In genomic region chr16:71894229-71894920, GRCh38 we compare ENCODE assay signal across 8 cellular contexts. TPM values are rescaled to one million over a fixed set of nuclear protein-coding genes. Genes with fewer than 3 reads are reported as not detected.
DNase-seq lines count a peak whose midpoint lies in the region; ATAC-seq, FAIRE-seq and TF ChIP-seq lines count a peak whose summit lies in the region.

No MANE protein-coding gene starts in this region.

- H3K36me3 ChIP-seq in heart right ventricle (peaks cover 0 to 10% (median 0%) of the 10 kb centered on the region in 9 donors), pancreas (no peaks in the 10 kb centered on the region)

- DNase-seq in AG20443 (ENCODE audit: low spot score), result peak; percentile 32
- peak; percentile 60 for DNase-seq in RKO (ENCODE audit: low spot score)
- peak; percentile 51 for DNase-seq in activated naive CD8-positive, alpha-beta T cell treated with anti-CD3 and anti-CD28 coated beads, Interleukin-2, amount 10 ng/mL, durations not matched to agents 7 days and 5 days
- DNase-seq in heart right ventricle, result peak in 1 of 2 donors; percentile 49
- peak in 5 of 6 donors; percentile 31 to 60 (median 38) for DNase-seq in pancreas
- DNase-seq in iPS-NIHi7 (ENCODE audit: extremely low spot score), result no peak

- intact Hi-C loops in heart right ventricle (cut with DNase I), result loop anchor here in 5 of 10 donors (2.0 to 10.0 kb wide), 3 partner anchors 86 to 172 kb away; partner anchors contain the start of genes AP1G1 (in 4 of the 5) and PHLPP2 (in 1 of the 5)
- intact Hi-C loops in pancreas (cut with DNase I), result loop anchor here in 1 of 3 donors (10.0 kb wide), 1 partner anchor 90 kb away; the partner anchor contains the start of gene AP1G1

- POLR2A ChIA-PET in activated naive CD8-positive, alpha-beta T cell treated with anti-CD3 and anti-CD28 coated beads, Interleukin-2, amount 10 ng/mL, durations not matched to agents 7 days and 5 days (lab: Charles Lee), result interaction anchor here (0.6 to 3.8 kb wide), 10 partner anchors 11 to 99 kb away, joined by 3 to 79 read pairs (median 4); partner anchors contain the start of genes AP1G1, ATXN1L and ZNF821

- 0% methylated on average over 31 of the region's 31 CpGs for WGBS in heart right ventricle, 2 donors
- WGBS in pancreas, 2 donors, result 0 to 1% methylated on average over 31 of the region's 31 CpGs

- no peaks in the 10 kb centered on the region for H3K27me3 ChIP-seq in heart right ventricle
- no peaks in the 10 kb centered on the region for H3K27me3 ChIP-seq in pancreas

- no peaks in the 10 kb centered on the region for H3K9me3 Mint-ChIP-seq in activated naive CD8-positive, alpha-beta T cell treated with anti-CD3 and anti-CD28 coated beads, Interleukin-2, amount 10 ng/mL, durations not matched to agents 7 days and 5 days

- H3K27ac Mint-ChIP-seq in activated naive CD8-positive, alpha-beta T cell treated with anti-CD3 and anti-CD28 coated beads, Interleukin-2, amount 10 ng/mL, durations not matched to agents 7 days and 5 days, result peak overlapping the region; percentile 95

- no peaks in the 10 kb centered on the region for H3K27me3 Mint-ChIP-seq in activated naive CD8-positive, alpha-beta T cell treated with anti-CD3 and anti-CD28 coated beads, Interleukin-2, amount 10 ng/mL, durations not matched to agents 7 days and 5 days

- H3K9me3 ChIP-seq in heart right ventricle (no peaks in the 10 kb centered on the region), pancreas (no peaks in the 10 kb centered on the region)

- peaks cover 6 to 42% (median 39%) of the 10 kb centered on the region in 9 donors for H3K4me1 ChIP-seq in heart right ventricle
- H3K4me1 ChIP-seq in pancreas, result peaks cover 0 to 27% (median 11%) of the 10 kb centered on the region in 3 donors

- peaks cover 12% of the 10 kb centered on the region for H3K4me1 Mint-ChIP-seq in activated naive CD8-positive, alpha-beta T cell treated with anti-CD3 and anti-CD28 coated beads, Interleukin-2, amount 10 ng/mL, durations not matched to agents 7 days and 5 days

- peaks cover 8% of the 10 kb centered on the region for H3K36me3 Mint-ChIP-seq in activated naive CD8-positive, alpha-beta T cell treated with anti-CD3 and anti-CD28 coated beads, Interleukin-2, amount 10 ng/mL, durations not matched to agents 7 days and 5 days

- no peak for FAIRE-seq in pancreas (lab: Jason Lieb, UNC)

- peak; percentile 18 for ATAC-seq in GM18508 (IDR thresholded peaks at IDR 0.05; ENCODE audit: insufficient read depth, unreplicated experiment)
- ATAC-seq in HG03354 (IDR thresholded peaks at IDR 0.05; ENCODE audit: poor library complexity, severe bottlenecking, unreplicated experiment), result peak; percentile 18
- peak; percentile 6 for ATAC-seq in activated naive CD8-positive, alpha-beta T cell treated with anti-CD3 and anti-CD28 coated beads, Interleukin-2, amount 10 ng/mL, durations not matched to agents 7 days and 5 days (ENCODE audit: low read depth)
- peak; percentile 5 to 63 (median 32) for ATAC-seq in heart right ventricle
- ATAC-seq in pancreas, result peak; percentile 28 to 49 (median 38)

- peak in 4 of 9 donors; percentile 18 to 39 (median 34) for TF ChIP-seq CTCF in heart right ventricle (IDR thresholded peaks at IDR 0.05)
- TF ChIP-seq CTCF in pancreas (IDR thresholded peaks at IDR 0.05), result no peak

- H3K4me3 ChIP-seq in heart right ventricle (peak overlapping the region; percentile 77 to 97 (median 87)), pancreas (peak overlapping the region; percentile 78 to 98 (median 94))

- peak overlapping the region; percentile 94 for H3K4me3 Mint-ChIP-seq in activated naive CD8-positive, alpha-beta T cell treated with anti-CD3 and anti-CD28 coated beads, Interleukin-2, amount 10 ng/mL, durations not matched to agents 7 days and 5 days

- H3K27ac ChIP-seq in heart right ventricle, result peak overlapping the region; percentile 88 to 100 (median 96)
- H3K27ac ChIP-seq in pancreas, result peak overlapping the region; percentile 67 to 98 (median 94)

RNA-seq across cellular contexts. Expression of gene IST1, which starts 1.0 kb away (rescaled TPM):
- total RNA-seq in activated naive CD8-positive, alpha-beta T cell treated with anti-CD3 and anti-CD28 coated beads, Interleukin-2, amount 10 ng/mL, durations not matched to agents 7 days and 5 days, result 100 to 1,000 TPM; 228 to 248 TPM
- total RNA-seq in heart right ventricle (100 to 1,000 TPM in 7 of 10 donors, 10 to 100 TPM in 3; 89.1 to 140 (median 108) TPM), pancreas (100 to 1,000 TPM in 1 of 6 donors, 10 to 100 TPM in 5; 56.1 to 115 (median 69.4) TPM)
- polyA plus RNA-seq in heart right ventricle (10 to 100 TPM; 80.6 to 92.1 TPM), pancreas (100 to 1,000 TPM in 1 of 2 donors, 10 to 100 TPM in 1; 57.1 to 121 TPM)

RNA-seq across cellular contexts. Expression of gene ZNF821, which starts 10.4 kb away (rescaled TPM):
- total RNA-seq in activated naive CD8-positive, alpha-beta T cell treated with anti-CD3 and anti-CD28 coated beads, Interleukin-2, amount 10 ng/mL, durations not matched to agents 7 days and 5 days, result 1 to 10 TPM; 5.7 to 8.0 TPM
- total RNA-seq in heart right ventricle (1 to 10 TPM; 2.2 to 7.8 (median 3.5) TPM), pancreas (1 to 10 TPM; 3.0 to 4.5 (median 3.9) TPM)
- polyA plus RNA-seq in heart right ventricle (1 to 10 TPM; 3.5 to 3.6 TPM), pancreas (10 to 100 TPM in 1 of 2 donors, 1 to 10 TPM in 1; 6.1 to 12.6 TPM)

RNA-seq across cellular contexts. Expression of gene ATXN1L, which starts 48.6 kb away (rescaled TPM):
- 10 to 100 TPM; 27.8 to 28.3 TPM for total RNA-seq in activated naive CD8-positive, alpha-beta T cell treated with anti-CD3 and anti-CD28 coated beads, Interleukin-2, amount 10 ng/mL, durations not matched to agents 7 days and 5 days
- total RNA-seq in heart right ventricle (10 to 100 TPM; 13.9 to 24.2 (median 19.1) TPM), pancreas (10 to 100 TPM; 10.2 to 17.4 (median 12.4) TPM)
- polyA plus RNA-seq in heart right ventricle (1 to 10 TPM; 6.0 to 6.7 TPM), pancreas (1 to 10 TPM; 5.5 to 6.2 TPM)
